In the genomic region with DNA sequence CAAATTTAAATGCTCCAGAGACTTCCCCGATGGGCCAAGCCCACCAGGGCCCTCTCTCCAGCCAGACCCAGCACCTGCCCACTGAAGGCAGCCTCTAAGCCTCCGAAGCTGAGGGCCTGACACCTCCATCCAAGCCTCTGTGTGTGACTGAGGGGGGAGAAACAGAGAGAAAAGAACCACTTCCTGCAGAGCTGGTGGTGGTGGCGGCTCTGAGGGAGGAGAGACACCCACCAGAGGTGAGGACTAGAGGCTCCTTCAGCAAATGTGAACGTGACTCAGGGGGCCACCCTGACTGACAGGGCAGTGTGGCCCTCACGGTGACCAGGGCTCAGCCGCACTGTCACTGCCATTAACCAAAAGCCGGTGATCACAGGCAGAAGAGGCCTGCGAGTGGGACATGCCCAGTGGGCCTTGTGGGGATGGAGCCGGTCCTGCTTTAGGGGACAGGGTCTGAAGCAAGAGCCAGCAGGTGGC, we compare ENCODE assay signal across 8 cellular contexts. TPM values are rescaled to one million over a fixed set of nuclear protein-coding genes. Genes with fewer than 3 reads are reported as not detected.
DNase-seq lines count a peak whose midpoint lies in the region; ATAC-seq and TF ChIP-seq lines count a peak whose summit lies in the region.

No MANE protein-coding gene starts in this region.

- H3K27me3 ChIP-seq in brain microvascular endothelial cell (replicated peaks) = no peaks in the 10 kb centered on the region

- peak overlapping the region; percentile 93 for H3K27ac Mint-ChIP-seq in activated CD4-positive, alpha-beta memory T cell treated with anti-CD3 and anti-CD28 coated beads, Interleukin-2, amount 10 ng/mL, durations not matched to agents 7 days and 5 days
- peak overlapping the region; percentile 89 to 97 (median 93) for H3K27ac Mint-ChIP-seq in nephron

- TF ChIP-seq CTCF in nephron (IDR thresholded peaks at IDR 0.05; ENCODE audit: unreplicated experiment in 3 of 3) = no peak
- TF ChIP-seq CTCF in brain microvascular endothelial cell (IDR thresholded peaks at IDR 0.05; ENCODE audit: low read depth, low read length, missing control alignments) = no peak

- peak; percentile 83 for DNase-seq in activated CD4-positive, alpha-beta memory T cell treated with anti-CD3 and anti-CD28 coated beads, Interleukin-2, amount 10 ng/mL, durations not matched to agents 7 days and 5 days
- DNase-seq in mucosa of gallbladder (ENCODE audit: low spot score) = no peak
- no peak for DNase-seq in NCI-H1694 (lab: John Stamatoyannopoulos, UW)
- no peak for DNase-seq in brain microvascular endothelial cell

- ATAC-seq in GM19043 (IDR thresholded peaks at IDR 0.05; ENCODE audit: low read depth, unreplicated experiment) = peak; percentile 67
- peak; percentile 68 for ATAC-seq in HG03095 (IDR thresholded peaks at IDR 0.05; ENCODE audit: unreplicated experiment)
- no peak for ATAC-seq in SK-N-SH treated with all-trans-retinoic acid at 6 μM for 48 hours

- no peak overlapping the region for H3K27ac ChIP-seq in brain microvascular endothelial cell

- H3K4me3 Mint-ChIP-seq in activated CD4-positive, alpha-beta memory T cell treated with anti-CD3 and anti-CD28 coated beads, Interleukin-2, amount 10 ng/mL, durations not matched to agents 7 days and 5 days = peak overlapping the region; percentile 40
- no peak overlapping the region for H3K4me3 Mint-ChIP-seq in nephron

- H3K9me3 Mint-ChIP-seq in activated CD4-positive, alpha-beta memory T cell treated with anti-CD3 and anti-CD28 coated beads, Interleukin-2, amount 10 ng/mL, durations not matched to agents 7 days and 5 days = no peaks in the 10 kb centered on the region
- no peaks in the 10 kb centered on the region for H3K9me3 Mint-ChIP-seq in nephron

- POLR2A ChIA-PET in activated CD4-positive, alpha-beta memory T cell treated with anti-CD3 and anti-CD28 coated beads, Interleukin-2, amount 10 ng/mL, durations not matched to agents 7 days and 5 days (lab: Charles Lee) = interaction anchor here (0.7 to 14.3 kb wide), 19 partner anchors 8 to 95 kb away, joined by 3 to 228 read pairs (median 7); a partner anchor contains a TSS

- peaks cover 45% of the 10 kb centered on the region for H3K36me3 Mint-ChIP-seq in activated CD4-positive, alpha-beta memory T cell treated with anti-CD3 and anti-CD28 coated beads, Interleukin-2, amount 10 ng/mL, durations not matched to agents 7 days and 5 days (ENCODE audit: low read depth)
- H3K36me3 Mint-ChIP-seq in nephron (ENCODE audit: low read depth) = no peaks in the 10 kb centered on the region

- H3K4me1 Mint-ChIP-seq in activated CD4-positive, alpha-beta memory T cell treated with anti-CD3 and anti-CD28 coated beads, Interleukin-2, amount 10 ng/mL, durations not matched to agents 7 days and 5 days = peaks cover 91% of the 10 kb centered on the region
- peaks cover 40% of the 10 kb centered on the region for H3K4me1 Mint-ChIP-seq in nephron

- no peaks in the 10 kb centered on the region for H3K27me3 Mint-ChIP-seq in activated CD4-positive, alpha-beta memory T cell treated with anti-CD3 and anti-CD28 coated beads, Interleukin-2, amount 10 ng/mL, durations not matched to agents 7 days and 5 days
- peaks cover 5% of the 10 kb centered on the region for H3K27me3 Mint-ChIP-seq in nephron (ENCODE audit: low read depth)

- H3K36me3 ChIP-seq in brain microvascular endothelial cell (replicated peaks) = no peaks in the 10 kb centered on the region

- in situ Hi-C loops in brain microvascular endothelial cell (cut with HindIII; ENCODE audit: low pct_ligation_motif_present, low sequenced_read_pairs) = no loop called here

- H3K4me3 ChIP-seq in brain microvascular endothelial cell (ENCODE audit: low read depth, low read length) = no peak overlapping the region

- CTCF ChIA-PET in activated CD4-positive, alpha-beta memory T cell treated with anti-CD3 and anti-CD28 coated beads, Interleukin-2, amount 10 ng/mL, durations not matched to agents 7 days and 5 days (lab: Charles Lee) = interaction anchor here (0.8 to 1.9 kb wide), 8 partner anchors 9 to 43 kb away, joined by 3 to 9 read pairs (median 4); no protein-coding TSS in a partner anchor

TF ChIP-seq in SK-N-SH treated with all-trans-retinoic acid at 6 μM for 48 hours, 23 proteins besides CTCF, POLR2A, EP300 and RAD21:
- no peak for TF ChIP-seq TOX (CRISPR knock-in tag; IDR thresholded peaks at IDR 0.05; ENCODE audit: borderline replicate concordance)

RNA-seq across cellular contexts. Expression of a gene that starts 31.0 kb away (rescaled TPM):
- 100 to 1,000 TPM; 359 to 373 TPM for total RNA-seq in activated CD4-positive, alpha-beta memory T cell treated with anti-CD3 and anti-CD28 coated beads, Interleukin-2, amount 10 ng/mL, durations not matched to agents 7 days and 5 days
- 3.5 TPM for total RNA-seq in mucosa of gallbladder

Comparison
In these comparisons a context has a peak if more than half of its experiments do, and no peak if none do; other contexts are left out.
1. RNA of a gene that starts 31.0 kb away (total RNA-seq): 359 to 373 TPM in activated CD4-positive, alpha-beta memory T cell treated with anti-CD3 and anti-CD28 coated beads, Interleukin-2, amount 10 ng/mL, durations not matched to agents 7 days and 5 days; 3.5 TPM in mucosa of gallbladder (single experiment); every median in the first group is over 10 times any median in the second.